Comparison of ENCODE assay signal across 8 cellular contexts in genomic region chr6:166786704-166787293, GRCh38.
A peak's percentile ranks its signal among the peaks of the same experiment; 100 is the strongest.
DNase-seq lines count a peak whose midpoint lies in the region; ATAC-seq, FAIRE-seq and TF ChIP-seq lines count a peak whose summit lies in the region.

No MANE protein-coding gene starts in this region.

- no peaks in the 10 kb centered on the region for H3K9me3 ChIP-seq in right atrium auricular region
- no peaks in the 10 kb centered on the region for H3K9me3 ChIP-seq in small intestine (ENCODE audit: control insufficient read depth, low read depth)

- peak; percentile 83 for DNase-seq in DMS53 (lab: John Stamatoyannopoulos, UW)
- DNase-seq in HCEC 1CT = peak; percentile 52
- DNase-seq in NCI-H446 treated with DMSO at 0.1 percent for 48 hours (lab: John Stamatoyannopoulos, UW) = peak; percentile 2
- DNase-seq in amniotic stem cell (lab: John Stamatoyannopoulos, UW) = peak; percentile 68
- DNase-seq in right atrium auricular region (ENCODE audit: low spot score) = peak; percentile 47
- peak; percentile 71 for DNase-seq in small intestine

- H3K36me3 ChIP-seq in right atrium auricular region (no peaks in the 10 kb centered on the region), small intestine (ENCODE audit: control insufficient read depth in 2 of 2, insufficient read depth in 2 of 2, low read length in 2 of 2) (no peaks in the 10 kb centered on the region)

- H3K4me1 ChIP-seq in right atrium auricular region (no peaks in the 10 kb centered on the region), small intestine (ENCODE audit: control insufficient read depth in 2 of 2, insufficient read depth in 1 of 2, low read depth in 1 of 2, low read length in 1 of 2) (no peaks in the 10 kb centered on the region)

- WGBS in small intestine, 3 donors = 3 to 6% (median 5%) methylated on average over 3 of the region's 3 CpGs

- no peak overlapping the region for H3K4me3 ChIP-seq in right atrium auricular region
- H3K4me3 ChIP-seq in small intestine (ENCODE audit: low read depth in 1 of 2, low read length in 2 of 2) = no peak overlapping the region

- H3K27ac ChIP-seq in right atrium auricular region (no peak overlapping the region), small intestine (ENCODE audit: low read depth in 1 of 2, low read length in 1 of 2) (no peak overlapping the region)

- ATAC-seq in GM21526 (IDR thresholded peaks at IDR 0.05; ENCODE audit: low FRiP score, unreplicated experiment) (no peak), HG03521 (IDR thresholded peaks at IDR 0.05; ENCODE audit: unreplicated experiment) (no peak)

- H3K27me3 ChIP-seq in right atrium auricular region (no peaks in the 10 kb centered on the region), small intestine (ENCODE audit: control insufficient read depth in 2 of 2, insufficient read depth in 2 of 2, low read length in 2 of 2) (no peaks in the 10 kb centered on the region)

- peak; percentile 55 to 86 for TF ChIP-seq CTCF in right atrium auricular region (IDR thresholded peaks at IDR 0.05)

- FAIRE-seq in small intestine (lab: Jason Lieb, UNC) = peak; percentile 87

Comparison
In these comparisons a context has a peak if more than half of its experiments do, and no peak if none do; other contexts are left out.
1. DNase-seq: peak in every context shown above with its lines; median percentile 83 in DMS53; 71 in small intestine; 68 in amniotic stem cell; 52 in HCEC 1CT; 47 in right atrium auricular region; 2 in NCI-H446 treated with DMSO at 0.1 percent for 48 hours.